ENCODE assay signal across 8 cellular contexts in genomic region chr19:35000338-35000646, GRCh38. TPM values are rescaled to one million over a fixed set of nuclear protein-coding genes. Genes with fewer than 3 reads are reported as not detected.
A peak's percentile ranks its signal among the peaks of the same experiment; 100 is the strongest.
DNase-seq lines count a peak whose midpoint lies in the region; ATAC-seq, FAIRE-seq and TF ChIP-seq lines count a peak whose summit lies in the region.

No MANE protein-coding gene starts in this region.

- H3K4me1 Mint-ChIP-seq in memory B cell = peaks cover 39% of the 10 kb centered on the region

- ATAC-seq in left cardiac atrium = no peak
- no peak for ATAC-seq in GM12878
- no peak for ATAC-seq in memory B cell (ENCODE audit: low read depth)

- POLR2A ChIA-PET in GM12878 (lab: Charles Lee) = interaction anchor here (0.7 to 4.7 kb wide), 2 partner anchors 10 to 18 kb away, joined by 8 to 38 read pairs; no protein-coding TSS in a partner anchor

- TF ChIP-seq EP300 in GM12878 (IDR thresholded peaks at IDR 0.05; ENCODE audit: borderline replicate concordance in 1 of 2, control insufficient read depth in 1 of 2, low read depth in 2 of 2, low read length in 2 of 2) = no peak

- peaks cover 6% of the 10 kb centered on the region; the same call in 1 of the 2 replicates for H4K20me1 ChIP-seq in GM12878 (ENCODE audit: control insufficient read depth, insufficient read depth)

- DNase-seq in cardiac muscle cell (ENCODE audit: low read depth in 1 of 2, low spot score in 1 of 2) = no peak
- DNase-seq in left cardiac atrium = no peak
- DNase-seq in GM12878 (ENCODE audit: low read depth, low spot score) = no peak
- DNase-seq in memory B cell (ENCODE audit: low spot score in 2 of 2) = no peak
- no peak for DNase-seq in uterus
- no peak for DNase-seq in GF-D8 (lab: John Stamatoyannopoulos, UW)
- no peak for DNase-seq in DMS53 treated with DMSO at 0.1 percent for 48 hours (lab: John Stamatoyannopoulos, UW; ENCODE audit: unreplicated experiment)
- DNase-seq in OCI-M2 (lab: John Stamatoyannopoulos, UW; ENCODE audit: unreplicated experiment) = no peak

- H3K9ac ChIP-seq in GM12878 (ENCODE audit: control insufficient read depth, insufficient read depth, low read length) = peak overlapping the region; percentile 94; the same call in 1 of the 2 replicates

- H3K27me3 Mint-ChIP-seq in memory B cell = no peaks in the 10 kb centered on the region

- H3K27ac ChIP-seq in cardiac muscle cell (peak overlapping the region; percentile 93), GM12878 (ENCODE audit: control insufficient read depth, insufficient read depth) (peak overlapping the region; percentile 86; the same call in 1 of the 2 replicates), uterus (peak overlapping the region; percentile 99)

- in situ Hi-C loops in GM12878 (cut with MboI) = no loop called here

- peak overlapping the region; percentile 67 for H3K4me3 Mint-ChIP-seq in memory B cell

- H3K4me2 ChIP-seq in GM12878 (ENCODE audit: control insufficient read depth, insufficient read depth) = 0 out of 2 replicates have a peak overlapping the region, but pooled peaks have one; percentile 96

- CTCF ChIA-PET in GM12878 (lab: Yijun Ruan, JAX) = interaction anchor here (1.6 to 2.2 kb wide), 2 partner anchors 11 to 135 kb away, joined by 3 to 5 read pairs; partner anchors contain the start of gene LGI4

- H3K4me3 ChIP-seq in cardiac muscle cell (peak overlapping the region; percentile 98), GM12878 (peak overlapping the region; percentile 95), uterus (peak overlapping the region; percentile 65 to 86)

- no TSS peak for BruUV-seq in GM12878 (replicated peaks; lab: Mats Ljungman, UMichigan)

- TF ChIP-seq POLR2A in GM12878 (IDR thresholded peaks at IDR 0.05; ENCODE audit: low read depth, low read length) = peak; percentile 69
- TF ChIP-seq POLR2A in uterus (IDR thresholded peaks at IDR 0.05) = peak; percentile 78 to 88

- H3K36me3 Mint-ChIP-seq in memory B cell = peaks cover 2% of the 10 kb centered on the region

- intact Hi-C loops in left cardiac atrium (cut with DNase I) = no loop called here
- intact Hi-C loops in GM12878 (cut with micrococcal nuclease; ENCODE audit: unreplicated experiment) = no loop called here
- intact Hi-C loops in uterus (cut with DNase I; ENCODE audit: low total_unique reads) = no loop called here

- peak overlapping the region; percentile 87 for H3K27ac Mint-ChIP-seq in memory B cell

- no peak for TF ChIP-seq CTCF in cardiac muscle cell (IDR thresholded peaks at IDR 0.05; ENCODE audit: low read depth, low read length)
- TF ChIP-seq CTCF in GM12878 (IDR thresholded peaks at IDR 0.05 in 2 of 3, conservative IDR thresholded peaks at IDR 0.05 in 1 of 3; ENCODE audit: control insufficient read depth in 2 of 3, extremely low read depth in 1 of 3, insufficient read depth in 1 of 3, low read depth in 3 of 3, low read length in 3 of 3) = no peak
- TF ChIP-seq CTCF in uterus (IDR thresholded peaks at IDR 0.05) = no peak

- H3K4me1 ChIP-seq in cardiac muscle cell (ENCODE audit: low read depth) (peaks cover 11% of the 10 kb centered on the region), GM12878 (ENCODE audit: control insufficient read depth, insufficient read depth, low read length) (peaks cover 43% of the 10 kb centered on the region), uterus (no peaks in the 10 kb centered on the region)

- SMC1A ChIA-PET in GM12878 (lab: Charles Lee; ENCODE audit: uncharacterized antibody, unreplicated experiment) = interaction anchor here (1.1 to 1.7 kb wide), 2 partner anchors 10 to 11 kb away, joined by 3 to 6 read pairs; no protein-coding TSS in a partner anchor

- H3K9me3 ChIP-seq in cardiac muscle cell (ENCODE audit: low read depth) (no peaks in the 10 kb centered on the region), GM12878 (replicated peaks; ENCODE audit: control insufficient read depth, insufficient read depth, low read length) (no peaks in the 10 kb centered on the region; the same call in 2 of the 3 replicates), uterus (no peaks in the 10 kb centered on the region)

- no peak for TF ChIP-seq RAD21 in GM12878 (IDR thresholded peaks at IDR 0.05; ENCODE audit: insufficient read depth, low read depth, low read length)

- H3K27me3 ChIP-seq in cardiac muscle cell = no peaks in the 10 kb centered on the region
- H3K27me3 ChIP-seq in GM12878 (replicated peaks in 1 of 2; ENCODE audit: control insufficient read depth in 2 of 2, insufficient read depth in 2 of 2, low read length in 1 of 2) = no peaks in the 10 kb centered on the region
- H3K27me3 ChIP-seq in uterus = no peaks in the 10 kb centered on the region

- 0% methylated on average over 1 of the region's 37 CpGs for whole genome bisulfite sequencing in GM12878 (ENCODE audit: insufficient coverage, insufficient replicate concordance, low lambda C conversion rate, missing lambda C conversion rate)

- RAD21 ChIA-PET in GM12878 (lab: Charles Lee; ENCODE audit: unreplicated experiment) = interaction anchor here (1.4 to 3.5 kb wide), 2 partner anchors 11 to 28 kb away, joined by 3 to 33 read pairs; no protein-coding TSS in a partner anchor

- peaks cover 48% of the 10 kb centered on the region for H3K79me2 ChIP-seq in GM12878 (ENCODE audit: control insufficient read depth, insufficient read depth, low read length)

- no peak overlapping the region; the same call in 1 of the 2 replicates for H2AFZ ChIP-seq in GM12878 (ENCODE audit: control insufficient read depth, low read depth, low read length)

- H3K9me3 Mint-ChIP-seq in memory B cell = no peaks in the 10 kb centered on the region

- FAIRE-seq in GM12878 (lab: Jason Lieb, UNC) = no peak

- H3K36me3 ChIP-seq in cardiac muscle cell = no peaks in the 10 kb centered on the region
- H3K36me3 ChIP-seq in GM12878 (ENCODE audit: control insufficient read depth in 2 of 2, insufficient read depth in 2 of 2, low read length in 1 of 2) = peaks cover 3 to 4% of the 10 kb centered on the region in 2 experiments; a peak in 3 of 4 replicates
- no peaks in the 10 kb centered on the region for H3K36me3 ChIP-seq in uterus

RNA-seq across cellular contexts. Expression of gene GRAMD1A, which starts 0.2 kb away (rescaled TPM):
- total RNA-seq in cardiac muscle cell = 68.8 and 113 TPM in 2 replicates
- 84.6 and 127 TPM in 2 replicates for polyA plus RNA-seq in cardiac muscle cell
- total RNA-seq in left cardiac atrium = 10 to 100 TPM; 29.2 to 45.5 TPM
- 208 and 225 TPM in 2 replicates for total RNA-seq in GM12878 (2013; cell fraction: nucleolus; rRNA removed)
- total RNA-seq in GM12878 (2014; rRNA removed) = 36.1 and 41.9 TPM in 2 replicates
- 14.8 and 16.9 TPM in 2 replicates for total RNA-seq in GM12878 (2014; rRNA removed; fragmentation: Illumina TruSeq; extraction: Trizol)
- total RNA-seq in GM12878 (2021) = 69.1 and 71.0 TPM in 2 replicates
- 20.0 TPM for polyA plus RNA-seq in GM12878 (2011; ENCODE audit: low read depth)
- polyA plus RNA-seq in GM12878 (2011; rRNA removed) = 32.2 and 60.8 TPM in 2 replicates
- polyA plus RNA-seq in GM12878 (2011; cell fraction: cytosol; rRNA removed) = 67.4 and 69.1 TPM in 2 replicates
- polyA plus RNA-seq in GM12878 (2011; cell fraction: nucleus; rRNA removed) = 169 and 199 TPM in 2 replicates
- polyA plus RNA-seq in GM12878 (2012) = 48.1 and 61.6 TPM in 2 replicates
- 21.9 and 32.7 TPM in 2 replicates for polyA plus RNA-seq in GM12878 (2014; fragmentation: Illumina TruSeq; extraction: Trizol)
- 1 to 10 TPM in 1 of 2 experiments, under 1 TPM in 1; 0.79 to 2.0 TPM for polyA plus RNA-seq in GM12878 (2014; fragmentation: Nextera tagmentation; extraction: Ambion mirVana)
- polyA plus RNA-seq in GM12878 (2014; rRNA removed) = 73.6 and 79.8 TPM in 2 replicates
- 10 to 100 TPM; 22.1 to 37.9 TPM for polyA plus RNA-seq in GM12878 (2016; fragmentation: Nextera tagmentation; extraction: Ambion mirVana)
- polyA minus RNA-seq in GM12878 (2011; rRNA and poly(A)+ RNA removed) = 47.9 and 85.8 TPM in 2 replicates
- 31.1 and 31.4 TPM in 2 replicates for polyA minus RNA-seq in GM12878 (2011; cell fraction: cytosol; rRNA and poly(A)+ RNA removed)
- 29.5 and 41.4 TPM in 2 replicates for polyA minus RNA-seq in GM12878 (2011; cell fraction: nucleus; rRNA and poly(A)+ RNA removed)
- 10 to 100 TPM; 40.0 to 89.8 (median 52.2) TPM for total RNA-seq in uterus

RNA-seq across cellular contexts. Expression of gene SCN1B, which starts 30.0 kb away (rescaled TPM):
- total RNA-seq in cardiac muscle cell = 1.2 and 4.2 TPM in 2 replicates
- polyA plus RNA-seq in cardiac muscle cell = 1.6 and 2.2 TPM in 2 replicates
- total RNA-seq in left cardiac atrium = 100 to 1,000 TPM in 1 of 2 donors, 10 to 100 TPM in 1; 73.6 to 163 TPM
- 0.50 and 0.73 TPM in 2 replicates for total RNA-seq in GM12878 (2013; cell fraction: nucleolus; rRNA removed)
- 0.06 and 0.16 TPM in 2 replicates for total RNA-seq in GM12878 (2014; rRNA removed)
- total RNA-seq in GM12878 (2014; rRNA removed; fragmentation: Illumina TruSeq; extraction: Trizol) = 0.04 TPM in 1 of 2 replicates, not detected in the other
- 0.27 and 0.33 TPM in 2 replicates for total RNA-seq in GM12878 (2021)
- polyA plus RNA-seq in GM12878 (2011; ENCODE audit: low read depth) = 0.07 TPM
- 0.04 and 0.11 TPM in 2 replicates for polyA plus RNA-seq in GM12878 (2011; rRNA removed)
- polyA plus RNA-seq in GM12878 (2011; cell fraction: cytosol; rRNA removed) = 0.09 and 0.15 TPM in 2 replicates
- polyA plus RNA-seq in GM12878 (2011; cell fraction: nucleus; rRNA removed) = 0.79 and 0.83 TPM in 2 replicates
- 0.15 and 0.16 TPM in 2 replicates for polyA plus RNA-seq in GM12878 (2012)
- 0.13 and 0.62 TPM in 2 replicates for polyA plus RNA-seq in GM12878 (2014; fragmentation: Illumina TruSeq; extraction: Trizol)
- polyA plus RNA-seq in GM12878 (2014; fragmentation: Nextera tagmentation; extraction: Ambion mirVana) = not detected
- polyA plus RNA-seq in GM12878 (2014; rRNA removed) = 0.34 and 0.54 TPM in 2 replicates
- polyA plus RNA-seq in GM12878 (2016; fragmentation: Nextera tagmentation; extraction: Ambion mirVana) = under 1 TPM in 1 of 2 experiments, not detected in 1; 0.08 TPM
- polyA minus RNA-seq in GM12878 (2011; rRNA and poly(A)+ RNA removed) = 0.07 and 0.26 TPM in 2 replicates
- not detected in 2 replicates for polyA minus RNA-seq in GM12878 (2011; cell fraction: cytosol; rRNA and poly(A)+ RNA removed)
- 0.12 and 0.29 TPM in 2 replicates for polyA minus RNA-seq in GM12878 (2011; cell fraction: nucleus; rRNA and poly(A)+ RNA removed)
- total RNA-seq in uterus = 10 to 100 TPM in 1 of 4 donors, under 1 TPM in 3; 0.26 to 15.2 (median 0.78) TPM

RNA-seq across cellular contexts. Expression of gene ZNF792, which starts 36.3 kb away (rescaled TPM):
- total RNA-seq in cardiac muscle cell = 8.9 and 14.0 TPM in 2 replicates
- 2.6 and 4.6 TPM in 2 replicates for polyA plus RNA-seq in cardiac muscle cell
- 1 to 10 TPM; 3.1 to 5.5 TPM for total RNA-seq in left cardiac atrium
- 26.2 and 26.7 TPM in 2 replicates for total RNA-seq in GM12878 (2013; cell fraction: nucleolus; rRNA removed)
- total RNA-seq in GM12878 (2014; rRNA removed) = 2.3 and 2.8 TPM in 2 replicates
- total RNA-seq in GM12878 (2014; rRNA removed; fragmentation: Illumina TruSeq; extraction: Trizol) = 2.2 and 2.6 TPM in 2 replicates
- total RNA-seq in GM12878 (2021) = 2.0 and 2.2 TPM in 2 replicates
- 2.1 TPM for polyA plus RNA-seq in GM12878 (2011; ENCODE audit: low read depth)
- 4.8 and 5.3 TPM in 2 replicates for polyA plus RNA-seq in GM12878 (2011; rRNA removed)
- 3.6 TPM in 2 replicates for polyA plus RNA-seq in GM12878 (2011; cell fraction: cytosol; rRNA removed)
- polyA plus RNA-seq in GM12878 (2011; cell fraction: nucleus; rRNA removed) = 4.4 and 6.2 TPM in 2 replicates
- 2.0 and 2.4 TPM in 2 replicates for polyA plus RNA-seq in GM12878 (2012)
- 1.2 and 1.3 TPM in 2 replicates for polyA plus RNA-seq in GM12878 (2014; fragmentation: Illumina TruSeq; extraction: Trizol)
- under 1 TPM; 0.53 to 0.63 TPM for polyA plus RNA-seq in GM12878 (2014; fragmentation: Nextera tagmentation; extraction: Ambion mirVana)
- polyA plus RNA-seq in GM12878 (2014; rRNA removed) = 0.97 and 1.0 TPM in 2 replicates
- polyA plus RNA-seq in GM12878 (2016; fragmentation: Nextera tagmentation; extraction: Ambion mirVana) = 1 to 10 TPM in 1 of 2 experiments, under 1 TPM in 1; 0.87 to 1.3 TPM
- polyA minus RNA-seq in GM12878 (2011; rRNA and poly(A)+ RNA removed) = 18.5 and 19.5 TPM in 2 replicates
- 3.1 and 3.7 TPM in 2 replicates for polyA minus RNA-seq in GM12878 (2011; cell fraction: cytosol; rRNA and poly(A)+ RNA removed)
- 18.0 and 19.1 TPM in 2 replicates for polyA minus RNA-seq in GM12878 (2011; cell fraction: nucleus; rRNA and poly(A)+ RNA removed)
- total RNA-seq in uterus = 10 to 100 TPM in 2 of 4 donors, 1 to 10 TPM in 2; 4.4 to 16.5 (median 10.7) TPM

RNA-seq across cellular contexts. Expression of gene HPN, which starts 41.2 kb away (rescaled TPM):
- 12.9 and 36.2 TPM in 2 replicates for total RNA-seq in cardiac muscle cell
- 21.3 and 43.7 TPM in 2 replicates for polyA plus RNA-seq in cardiac muscle cell
- total RNA-seq in left cardiac atrium = 1 to 10 TPM; 5.6 to 7.2 TPM
- total RNA-seq in GM12878 (2013; cell fraction: nucleolus; rRNA removed) = not detected in 2 replicates
- total RNA-seq in GM12878 (2014; rRNA removed) = not detected in 2 replicates
- not detected in 2 replicates for total RNA-seq in GM12878 (2014; rRNA removed; fragmentation: Illumina TruSeq; extraction: Trizol)
- 0.13 and 0.21 TPM in 2 replicates for total RNA-seq in GM12878 (2021)
- polyA plus RNA-seq in GM12878 (2011; ENCODE audit: low read depth) = not detected
- polyA plus RNA-seq in GM12878 (2011; rRNA removed) = not detected in 2 replicates
- polyA plus RNA-seq in GM12878 (2011; cell fraction: cytosol; rRNA removed) = not detected in 2 replicates
- polyA plus RNA-seq in GM12878 (2011; cell fraction: nucleus; rRNA removed) = 0.12 TPM in 1 of 2 replicates, not detected in the other
- not detected in 2 replicates for polyA plus RNA-seq in GM12878 (2012)
- not detected in 2 replicates for polyA plus RNA-seq in GM12878 (2014; fragmentation: Illumina TruSeq; extraction: Trizol)
- polyA plus RNA-seq in GM12878 (2014; fragmentation: Nextera tagmentation; extraction: Ambion mirVana) = not detected
- polyA plus RNA-seq in GM12878 (2014; rRNA removed) = 0.16 TPM in 1 of 2 replicates, not detected in the other
- polyA plus RNA-seq in GM12878 (2016; fragmentation: Nextera tagmentation; extraction: Ambion mirVana) = under 1 TPM in 1 of 2 experiments, not detected in 1; 0.35 TPM
- not detected in 2 replicates for polyA minus RNA-seq in GM12878 (2011; rRNA and poly(A)+ RNA removed)
- not detected in 2 replicates for polyA minus RNA-seq in GM12878 (2011; cell fraction: cytosol; rRNA and poly(A)+ RNA removed)
- not detected in 2 replicates for polyA minus RNA-seq in GM12878 (2011; cell fraction: nucleus; rRNA and poly(A)+ RNA removed)
- total RNA-seq in uterus = 1 to 10 TPM in 2 of 4 donors, under 1 TPM in 2; 0.26 to 2.7 (median 0.68) TPM

Comparison
In these comparisons a context has a peak if more than half of its experiments do, and no peak if none do; other contexts are left out.
1. RNA of gene SCN1B, which starts 30.0 kb away (total RNA-seq): 73.6 to 163 TPM in left cardiac atrium; 1.2 to 4.2 TPM in cardiac muscle cell, 0.26 to 15.2 TPM in uterus and 0.04 to 0.73 TPM in GM12878; every median in the first group is over 4 times any median in the second.
2. Peak in every context shown above with its lines, with median percentiles within 50 percentile points of each other: H3K27ac ChIP-seq and H3K4me3 ChIP-seq.